Comparison of ENCODE assay signal across 8 cellular contexts in the genomic region with DNA sequence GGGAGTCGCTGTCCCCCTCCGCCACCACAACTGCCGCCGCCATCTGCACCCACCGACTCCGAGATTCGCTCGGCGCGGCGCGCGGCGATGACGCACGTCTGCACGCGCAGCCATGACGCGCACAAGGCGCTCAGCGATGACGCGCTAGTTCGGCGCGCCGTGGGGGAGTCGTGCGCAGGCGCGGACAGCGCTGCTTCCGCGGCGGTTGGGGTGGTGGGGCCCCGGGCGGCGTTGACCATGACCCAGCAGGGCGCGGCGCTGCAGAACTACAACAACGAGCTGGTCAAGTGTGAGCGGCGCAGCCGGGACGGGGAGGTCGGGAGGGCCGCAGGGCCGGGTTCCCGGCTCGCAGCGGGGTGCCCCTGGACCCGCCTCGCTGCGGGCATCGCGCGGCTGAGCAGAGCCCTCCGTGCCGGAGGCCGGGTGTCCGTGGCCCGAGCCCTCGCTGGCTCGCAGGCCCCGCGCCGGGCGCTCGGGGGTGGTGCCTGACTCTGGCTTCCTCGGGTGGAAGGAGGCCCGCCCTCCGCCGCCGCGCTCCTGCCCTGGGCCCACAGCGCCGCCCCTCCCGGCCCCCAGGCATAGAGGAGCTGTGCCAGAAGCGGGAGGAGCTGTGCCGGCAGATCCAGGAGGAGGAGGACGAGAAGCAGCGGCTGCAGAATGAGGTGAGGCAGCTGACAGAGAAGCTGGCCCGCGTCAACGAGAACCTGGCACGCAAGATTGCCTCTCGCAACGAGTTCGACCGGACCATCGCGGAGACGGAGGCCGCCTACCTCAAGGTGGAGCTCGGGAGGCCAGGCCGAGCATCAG. TPM values are rescaled to one million over a fixed set of nuclear protein-coding genes. Genes with fewer than 3 reads are reported as not detected.
DNase-seq lines count a peak whose midpoint lies in the region; TF ChIP-seq lines count a peak whose summit lies in the region.

A gene with protein sequence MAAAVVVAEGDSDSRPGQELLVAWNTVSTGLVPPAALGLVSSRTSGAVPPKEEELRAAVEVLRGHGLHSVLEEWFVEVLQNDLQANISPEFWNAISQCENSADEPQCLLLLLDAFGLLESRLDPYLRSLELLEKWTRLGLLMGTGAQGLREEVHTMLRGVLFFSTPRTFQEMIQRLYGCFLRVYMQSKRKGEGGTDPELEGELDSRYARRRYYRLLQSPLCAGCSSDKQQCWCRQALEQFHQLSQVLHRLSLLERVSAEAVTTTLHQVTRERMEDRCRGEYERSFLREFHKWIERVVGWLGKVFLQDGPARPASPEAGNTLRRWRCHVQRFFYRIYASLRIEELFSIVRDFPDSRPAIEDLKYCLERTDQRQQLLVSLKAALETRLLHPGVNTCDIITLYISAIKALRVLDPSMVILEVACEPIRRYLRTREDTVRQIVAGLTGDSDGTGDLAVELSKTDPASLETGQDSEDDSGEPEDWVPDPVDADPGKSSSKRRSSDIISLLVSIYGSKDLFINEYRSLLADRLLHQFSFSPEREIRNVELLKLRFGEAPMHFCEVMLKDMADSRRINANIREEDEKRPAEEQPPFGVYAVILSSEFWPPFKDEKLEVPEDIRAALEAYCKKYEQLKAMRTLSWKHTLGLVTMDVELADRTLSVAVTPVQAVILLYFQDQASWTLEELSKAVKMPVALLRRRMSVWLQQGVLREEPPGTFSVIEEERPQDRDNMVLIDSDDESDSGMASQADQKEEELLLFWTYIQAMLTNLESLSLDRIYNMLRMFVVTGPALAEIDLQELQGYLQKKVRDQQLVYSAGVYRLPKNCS (minus strand): TSS at position 71 of the 807 bp plus-strand sequence. CDS start 28 bp downstream, at position 43.
A gene with protein sequence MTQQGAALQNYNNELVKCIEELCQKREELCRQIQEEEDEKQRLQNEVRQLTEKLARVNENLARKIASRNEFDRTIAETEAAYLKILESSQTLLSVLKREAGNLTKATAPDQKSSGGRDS (plus strand): TSS at position 187 of the 807 bp plus-strand sequence. CDS start 51 bp downstream, at position 238.

- H3K9me3 ChIP-seq in GM23248 (ENCODE audit: low read depth) (no peaks in the 10 kb centered on the region), stomach smooth muscle (ENCODE audit: control insufficient read depth in 2 of 2, low read length in 2 of 2) (no peaks in the 10 kb centered on the region)

- peak within 1 kb of the TSS; percentile 69 for H2AFZ ChIP-seq in GM23248

- H3K4me3 Mint-ChIP-seq in neural crest cell = peak within 1 kb of the TSS; percentile 96

- peak within 1 kb of the TSS; percentile 98 for H3K27ac Mint-ChIP-seq in neural crest cell (ENCODE audit: unreplicated experiment)

- H3K4me1 Mint-ChIP-seq in neural crest cell = peaks cover 21% of the 10 kb centered on the region

- H3K9ac ChIP-seq in GM23248 (peak within 1 kb of the TSS; percentile 93), stomach smooth muscle (ENCODE audit: low read length in 2 of 2) (peak within 1 kb of the TSS; percentile 81 to 89)

- H3K9me2 ChIP-seq in GM23248 (ENCODE audit: insufficient read depth) = no peaks in the 10 kb centered on the region

- H3K4me3 ChIP-seq in GM23248 = peak within 1 kb of the TSS; percentile 83
- peak within 1 kb of the TSS; percentile 96 to 98 for H3K4me3 ChIP-seq in stomach smooth muscle (ENCODE audit: low read length in 2 of 2)

- no peaks in the 10 kb centered on the region for H3K36me3 ChIP-seq in GM23248 (ENCODE audit: low read depth)
- H3K36me3 ChIP-seq in stomach smooth muscle (ENCODE audit: control insufficient read depth in 2 of 2, insufficient read depth in 2 of 2, low read length in 2 of 2) = peaks cover 17 to 28% of the 10 kb centered on the region in 2 donors

- H3K79me2 ChIP-seq in GM23248 (ENCODE audit: insufficient read depth) = peaks cover 74% of the 10 kb centered on the region

- peak within 1 kb of the TSS; percentile 93 for H3K4me2 ChIP-seq in GM23248 (ENCODE audit: unreplicated experiment)

- TF ChIP-seq POLR2A in Raji (IDR thresholded peaks at IDR 0.05; ENCODE audit: insufficient read depth, low read depth, low read length) = peak; percentile 92

- no peaks in the 10 kb centered on the region for H4K20me1 ChIP-seq in GM23248 (ENCODE audit: insufficient read depth)

- H3K27ac ChIP-seq in GM23248 (peak within 1 kb of the TSS; percentile 93), stomach smooth muscle (ENCODE audit: low read length) (peak within 1 kb of the TSS; percentile 84)

- 0 to 1% methylated on average over 80 to 97 of the region's 98 CpGs for WGBS in GM23248 (ENCODE audit: low coverage in 1 of 2, low lambda C conversion rate in 2 of 2, missing lambda C conversion rate in 2 of 2), 2 experiments

- H3F3A ChIP-seq in GM23248 (ENCODE audit: insufficient read depth) = peaks cover 10% of the 10 kb centered on the region

- H3K36me3 Mint-ChIP-seq in neural crest cell (ENCODE audit: low read depth) = no peaks in the 10 kb centered on the region

- H3K9me3 Mint-ChIP-seq in neural crest cell = no peaks in the 10 kb centered on the region

- in situ Hi-C loops in GM23248 (cut with MboI) = no loop called here

- H3K27me3 Mint-ChIP-seq in neural crest cell (ENCODE audit: low read depth) = no peaks in the 10 kb centered on the region

- peaks cover 16% of the 10 kb centered on the region for H3K4me1 ChIP-seq in GM23248 (ENCODE audit: insufficient read depth)
- peaks cover 55% of the 10 kb centered on the region for H3K4me1 ChIP-seq in stomach smooth muscle (ENCODE audit: control insufficient read depth, insufficient read depth, low read length)

- TF ChIP-seq CTCF in neural crest cell (conservative IDR thresholded peaks at IDR 0.05) = peak; percentile 57

- no peaks in the 10 kb centered on the region for H3K27me3 ChIP-seq in GM23248 (replicated peaks; ENCODE audit: insufficient read depth)
- no peaks in the 10 kb centered on the region for H3K27me3 ChIP-seq in stomach smooth muscle (ENCODE audit: control insufficient read depth in 1 of 2, insufficient read depth in 2 of 2, low read length in 2 of 2)

- DNase-seq in EL (peak; percentile 91), GM23248 (peak; percentile 95), LHCN-M2 (ENCODE audit: low read depth) (peak; percentile 93), fibroblast of the conjunctiva (ENCODE audit: low read depth) (peak; percentile 88), neural crest cell (ENCODE audit: low read depth, low spot score) (peak; percentile 94)
- peak; percentile 89 for DNase-seq in activated effector memory CD4-positive, alpha-beta T cell treated with Interleukin-2 at 50 U/mL for 16 hours

RNA-seq across cellular contexts. Expression of the first gene that starts in this region (rescaled TPM):
- total RNA-seq in GM23248 (2014; rRNA removed; shearing (Covaris generic)) = 24.0 and 28.8 TPM in 2 replicates
- 12.0 and 13.6 TPM in 2 replicates for polyA plus RNA-seq in GM23248 (2016; fragmentation: Nextera tagmentation; extraction: Ambion mirVana)
- 21.9 and 24.4 TPM in 2 replicates for total RNA-seq in LHCN-M2 (2014; rRNA removed)
- polyA plus RNA-seq in LHCN-M2 (2012) = 22.7 TPM
- 69.3 and 71.7 TPM in 2 replicates for total RNA-seq in neural crest cell

RNA-seq across cellular contexts. Expression of the second gene that starts in this region (rescaled TPM):
- 73.1 and 105 TPM in 2 replicates for total RNA-seq in GM23248 (2014; rRNA removed; shearing (Covaris generic))
- 93.1 and 100 TPM in 2 replicates for polyA plus RNA-seq in GM23248 (2016; fragmentation: Nextera tagmentation; extraction: Ambion mirVana)
- 108 and 115 TPM in 2 replicates for total RNA-seq in LHCN-M2 (2014; rRNA removed)
- polyA plus RNA-seq in LHCN-M2 (2012) = 110 TPM
- total RNA-seq in neural crest cell = 64.8 and 66.4 TPM in 2 replicates

Comparison
In these comparisons a context has a peak if more than half of its experiments do, and no peak if none do; other contexts are left out.
1. Peak in every context shown above with its lines: DNase-seq, H3K4me3 ChIP-seq and H3K27ac ChIP-seq.